Comparison of ENCODE assay signal across 14 cellular contexts in the genomic region with DNA sequence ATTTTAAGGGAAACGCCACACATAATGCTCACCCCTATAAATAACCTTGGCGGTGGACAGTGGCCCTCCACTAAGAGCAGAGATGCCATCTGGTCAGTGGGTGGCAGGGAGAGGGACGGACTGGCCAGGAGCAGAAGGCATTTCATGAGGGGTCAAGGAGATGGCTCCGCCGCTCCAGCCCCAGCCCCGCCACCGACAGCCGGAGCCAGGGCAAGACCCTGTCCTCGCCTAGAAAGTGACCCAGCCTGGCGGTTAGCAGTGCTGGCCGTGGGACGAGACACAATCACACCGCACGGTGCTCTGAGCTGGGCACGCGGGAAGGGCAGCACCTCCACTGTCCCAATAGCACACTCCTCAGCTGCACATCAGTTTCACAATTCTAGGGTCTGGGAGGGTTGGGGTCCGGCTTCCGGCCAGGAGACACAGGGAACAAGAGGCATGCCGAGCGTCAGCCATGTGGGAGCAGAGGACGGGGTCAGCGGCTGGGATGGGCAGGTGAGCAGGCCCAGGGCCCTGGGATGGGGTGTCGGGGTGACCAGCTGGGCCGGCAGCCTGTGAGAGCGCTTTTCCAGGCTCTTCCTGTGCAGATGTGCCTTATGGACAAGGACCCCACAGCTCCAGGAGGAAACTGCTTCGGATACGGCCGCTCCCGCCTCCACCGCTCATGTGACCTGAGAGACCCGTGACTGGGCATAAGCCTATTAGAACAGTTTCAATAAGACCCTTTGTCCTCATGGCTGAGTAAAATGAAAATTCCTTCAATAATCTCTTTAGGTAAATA. TPM values are rescaled to one million over a fixed set of nuclear protein-coding genes. Genes with fewer than 3 reads are reported as not detected.
DNase-seq lines count a peak whose midpoint lies in the region; ATAC-seq and TF ChIP-seq lines count a peak whose summit lies in the region.
"Had no signal": no experiment of that assay in that cellular context is flagged by ENCODE, and none has a peak within 500 bp of the region (broad histone marks: within the 10 kb centered on the region; RNA-seq: fewer than 3 reads in every experiment).

No MANE protein-coding gene starts in this region.

- no peaks in the 10 kb centered on the region for H3K9me3 ChIP-seq in CD4-positive, alpha-beta T cell (ENCODE audit: control insufficient read depth, low read length)
- no peaks in the 10 kb centered on the region for H3K9me3 ChIP-seq in Peyer's patch

- CTCF ChIA-PET in CD4-positive, alpha-beta T cell (lab: Charles Lee) = no interaction called here

- H3K9me3 Mint-ChIP-seq in CD4-positive, alpha-beta T cell = no peaks in the 10 kb centered on the region
- H3K9me3 Mint-ChIP-seq: activated T-cell treated with anti-CD3 and anti-CD28 coated beads, Interleukin-2, amount 50 U/mL, for 4 hours; CD8-positive, alpha-beta memory T cell had no signal

- no peaks in the 10 kb centered on the region for H3K27me3 Mint-ChIP-seq in CD4-positive, alpha-beta T cell
- H3K27me3 Mint-ChIP-seq: CD8-positive, alpha-beta memory T cell had no signal

- peak overlapping the region; percentile 40 for H3K27ac Mint-ChIP-seq in CD4-positive, alpha-beta T cell

- peaks cover 0 to 4% (median 0%) of the 10 kb centered on the region in 3 donors for H3K36me3 ChIP-seq in Peyer's patch

- H3K27ac ChIP-seq in CD4-positive, alpha-beta T cell (ENCODE audit: low read depth, low read length) = no peak overlapping the region
- H3K27ac ChIP-seq in Peyer's patch = no peak overlapping the region
- H3K27ac ChIP-seq: epithelial cell of prostate had no signal

- TF ChIP-seq POLR2A in Peyer's patch (IDR thresholded peaks at IDR 0.05) = no peak

- intact Hi-C loops in CD4-positive, alpha-beta T cell (cut with DNase I, micrococcal nuclease) = no loop called here
- intact Hi-C loops in left cardiac atrium (cut with DNase I) (no loop called here), posterior cingulate gyrus (cut with DNase I) (no loop called here)

- ATAC-seq in CD4-positive, alpha-beta T cell (ENCODE audit: poor library complexity) = no peak
- no peak for ATAC-seq in left cardiac atrium
- no peak for ATAC-seq in HG02973 (IDR thresholded peaks at IDR 0.05; ENCODE audit: unreplicated experiment)
- ATAC-seq: activated T-cell treated with anti-CD3 and anti-CD28 coated beads, Interleukin-2, amount 50 U/mL, for 4 hours had no signal

- H3K27me3 ChIP-seq in CD4-positive, alpha-beta T cell (ENCODE audit: control insufficient read depth, insufficient read depth, low read length) = no peaks in the 10 kb centered on the region
- no peaks in the 10 kb centered on the region for H3K27me3 ChIP-seq in Peyer's patch

- no peak for TF ChIP-seq CTCF in CD4-positive, alpha-beta T cell (IDR thresholded peaks at IDR 0.05)
- no peak for TF ChIP-seq CTCF in Peyer's patch (IDR thresholded peaks at IDR 0.05)

- peaks cover 13% of the 10 kb centered on the region for H3K36me3 Mint-ChIP-seq in CD4-positive, alpha-beta T cell (ENCODE audit: low read depth)

- peak overlapping the region; percentile 46 for H3K4me3 Mint-ChIP-seq in CD4-positive, alpha-beta T cell
- H3K4me3 Mint-ChIP-seq: activated T-cell treated with anti-CD3 and anti-CD28 coated beads, Interleukin-2, amount 50 U/mL, for 4 hours; CD8-positive, alpha-beta memory T cell had no signal

- H3K4me1 Mint-ChIP-seq in CD4-positive, alpha-beta T cell (ENCODE audit: low read depth) = peaks cover 24% of the 10 kb centered on the region

- no peak overlapping the region for H3K4me3 ChIP-seq in Peyer's patch

- POLR2A ChIA-PET in CD4-positive, alpha-beta T cell (lab: Charles Lee) = no interaction called here

- peak in 1 of 10 experiments; percentile 1 for DNase-seq in CD4-positive, alpha-beta T cell
- peak in 2 of 3 donors; percentile 30 to 43 for DNase-seq in Peyer's patch
- peak; percentile 10 for DNase-seq in left cardiac atrium
- peak in 8 of 10 donors; percentile 5 to 84 (median 11) for DNase-seq in posterior cingulate gyrus
- no peak for DNase-seq in CD1c-positive myeloid dendritic cell (ENCODE audit: extremely low spot score)
- DNase-seq in kidney tubule cell (ENCODE audit: low spot score) = no peak
- DNase-seq: activated T-cell treated with anti-CD3 and anti-CD28 coated beads, Interleukin-2, amount 50 U/mL, for 4 hours; mammary epithelial cell; NCI-H2081; stimulated activated CD4-positive, alpha-beta T cell treated with anti-CD3 and anti-CD28 coated beads, Interleukin-2, amount 100 ng/mL, for 48 hours; stimulated activated naive CD4-positive, alpha-beta T cell treated with Interleukin-2 at 50 U/mL for 16 hours had no signal

- peaks cover 8 to 38% (median 16%) of the 10 kb centered on the region in 4 donors for H3K4me1 ChIP-seq in Peyer's patch

RNA-seq across cellular contexts. Expression of gene SLC19A1, which starts 5.7 kb away (rescaled TPM):
- 10 to 100 TPM; 11.5 to 12.0 TPM for total RNA-seq in CD4-positive, alpha-beta T cell
- 10 to 100 TPM; 10.7 to 70.8 (median 30.5) TPM for total RNA-seq in Peyer's patch
- 1 to 10 TPM; 5.4 to 8.6 TPM for total RNA-seq in left cardiac atrium

Comparison
In these comparisons a context has a peak if more than half of its experiments do, and no peak if none do; other contexts are left out.
1. DNase-seq: peak in Peyer's patch (2 of 3), left cardiac atrium (single experiment) and posterior cingulate gyrus (8 of 10); none in CD1c-positive myeloid dendritic cell (single experiment) and kidney tubule cell (single experiment).